ENCODE assay signal across 25 cellular contexts in genomic region chr6:142172758-142173157, GRCh38. TPM values are rescaled to one million over a fixed set of nuclear protein-coding genes. Genes with fewer than 3 reads are reported as not detected.
"Had no signal": no experiment of that assay in that cellular context is flagged by ENCODE, and none has a peak within 500 bp of the region (broad histone marks: within the 10 kb centered on the region; RNA-seq: fewer than 3 reads in every experiment).

No MANE protein-coding gene starts in this region.

- H3K9me3 Mint-ChIP-seq: WTC11 had no signal

- H3K4me2 ChIP-seq: KMS-11 had no signal

- ATAC-seq: activated CD8-positive, alpha-beta T cell treated with anti-CD3 and anti-CD28 coated beads, Interleukin-2, amount 10 ng/mL, durations not matched to agents 7 days and 5 days; activated naive CD4-positive, alpha-beta T cell treated with anti-CD3 and anti-CD28 coated beads, Interleukin-2, amount 50 U/mL, for 72 hours; activated naive CD8-positive, alpha-beta T cell treated with anti-CD3 and anti-CD28 coated beads, Interleukin-2, amount 50 U/mL, for 24 hours; body of pancreas; WTC11 had no signal

- DNase-seq: activated CD4-positive, alpha-beta T cell treated with anti-CD3 and anti-CD28 coated beads for 48 hours; activated CD4-positive, alpha-beta T cell treated with anti-CD3 and anti-CD28 coated beads, Interleukin-2, amount 50 U/mL, for 4 hours; activated CD4-positive, CD25-positive, alpha-beta regulatory T cell treated with anti-CD3 and anti-CD28 coated beads, Interleukin-2, amount 50 U/mL, for 72 hours; activated CD8-positive, alpha-beta memory T cell treated with anti-CD3 and anti-CD28 coated beads, Interleukin-2, amount 50 U/mL, for 48 hours; activated CD8-positive, alpha-beta T cell treated with anti-CD3 and anti-CD28 coated beads, Interleukin-2, amount 10 ng/mL, durations not matched to agents 7 days and 5 days; activated naive CD8-positive, alpha-beta T cell treated with anti-CD3 and anti-CD28 coated beads, Interleukin-2, amount 50 U/mL, for 24 hours; activated T-cell treated with anti-CD3 and anti-CD28 coated beads, Interleukin-2, amount 50 U/mL, for 48 hours; amniotic stem cell; body of pancreas; MM.1S; NCI-H1105; NCI-H1436 treated with DMSO at 0.1 percent for 48 hours; NCI-H187; NCI-H2081; NCI-H510A treated with DMSO at 0.1 percent for 48 hours; NCI-H69; NK-92 treated with Interleukin-12 subunit alpha and Interleukin-12 subunit beta, amount 100 ng/mL, for 24 hours; SHP77 had no signal

- H3K9ac ChIP-seq: KMS-11 had no signal

- H3K27me3 ChIP-seq: ascending aorta, body of pancreas, cardiac muscle cell had no signal

- H3K27ac Mint-ChIP-seq: activated CD8-positive, alpha-beta T cell treated with anti-CD3 and anti-CD28 coated beads, Interleukin-2, amount 10 ng/mL, durations not matched to agents 7 days and 5 days; activated naive CD8-positive, alpha-beta T cell treated with anti-CD3 and anti-CD28 coated beads, Interleukin-2, amount 50 U/mL, for 24 hours; T-helper 1 cell treated with Interleukin-12 subunit alpha and Interleukin-12 subunit beta and Interleukin-4 antibody, amounts not matched to agents 30 μg/mL and 1 μg/mL, for 36 hours; WTC11 had no signal

- H3K4me1 ChIP-seq: ascending aorta, body of pancreas had no signal

- H3K9me3 ChIP-seq: body of pancreas had no signal

- H3K4me1 Mint-ChIP-seq: activated naive CD8-positive, alpha-beta T cell treated with anti-CD3 and anti-CD28 coated beads, Interleukin-2, amount 50 U/mL, for 24 hours; WTC11 had no signal

- H3K4me3 Mint-ChIP-seq: activated CD8-positive, alpha-beta T cell treated with anti-CD3 and anti-CD28 coated beads, Interleukin-2, amount 10 ng/mL, durations not matched to agents 7 days and 5 days; activated naive CD8-positive, alpha-beta T cell treated with anti-CD3 and anti-CD28 coated beads, Interleukin-2, amount 50 U/mL, for 24 hours; T-helper 1 cell treated with Interleukin-12 subunit alpha and Interleukin-12 subunit beta and Interleukin-4 antibody, amounts not matched to agents 30 μg/mL and 1 μg/mL, for 36 hours; WTC11 had no signal

- H3K4me3 ChIP-seq: ascending aorta, body of pancreas, cardiac muscle cell had no signal

- H3K27me3 Mint-ChIP-seq: activated naive CD8-positive, alpha-beta T cell treated with anti-CD3 and anti-CD28 coated beads, Interleukin-2, amount 50 U/mL, for 24 hours had no signal

- H3K27ac ChIP-seq: ascending aorta, body of pancreas, cardiac muscle cell, KMS-11 had no signal

RNA-seq across cellular contexts. Expression of gene NMBR, which starts 25.8 kb away (rescaled TPM):
- total RNA-seq: activated CD8-positive, alpha-beta T cell treated with anti-CD3 and anti-CD28 coated beads, Interleukin-2, amount 10 ng/mL, durations not matched to agents 7 days and 5 days; activated naive CD4-positive, alpha-beta T cell treated with anti-CD3 and anti-CD28 coated beads, Interleukin-2, amount 50 U/mL, for 72 hours; ascending aorta; body of pancreas; SK-MEL-5; WTC11 had no signal
- polyA plus RNA-seq: cardiac muscle cell had no signal

RNA-seq across cellular contexts. Expression of gene GJE1, which starts 40.0 kb away (rescaled TPM):
- total RNA-seq: activated CD8-positive, alpha-beta T cell treated with anti-CD3 and anti-CD28 coated beads, Interleukin-2, amount 10 ng/mL, durations not matched to agents 7 days and 5 days; activated naive CD4-positive, alpha-beta T cell treated with anti-CD3 and anti-CD28 coated beads, Interleukin-2, amount 50 U/mL, for 72 hours; ascending aorta; body of pancreas; cardiac muscle cell; SK-MEL-5; WTC11 had no signal
- polyA plus RNA-seq: cardiac muscle cell had no signal
